8 cellular contexts compared by ENCODE assay signal in genomic region chr3:169149349-169149890, GRCh38.
A peak's percentile ranks its signal among the peaks of the same experiment; 100 is the strongest.
DNase-seq lines count a peak whose midpoint lies in the region; ATAC-seq lines count a peak whose summit lies in the region.

No MANE protein-coding gene starts in this region.

- peak overlapping the region; percentile 40 to 79 for H3K27ac ChIP-seq in esophagus (ENCODE audit: low read depth in 2 of 2, low read length in 1 of 2)

- peak overlapping the region; percentile 30 to 45 for H3K4me3 ChIP-seq in esophagus (ENCODE audit: low read depth in 1 of 2, low read length in 2 of 2)

- peak; percentile 100 for ATAC-seq in GM21515 (IDR thresholded peaks at IDR 0.05; ENCODE audit: unreplicated experiment)

- 2% methylated on average over 30 of the region's 30 CpGs for WGBS in esophagus, 2 donors

- DNase-seq in D341Med (ENCODE audit: low spot score) (peak; percentile 89), HUDEP-2 (lab: John Stamatoyannopoulos, UW; ENCODE audit: unreplicated experiment in 76 of 76) (peak in 64 of 76 experiments; percentile 2 to 75 (median 50)), NOMO-1 treated with dmso at 0.1 percent for 144 hours (lab: John Stamatoyannopoulos, UW; ENCODE audit: unreplicated experiment) (peak; percentile 67), activated T-cell treated with anti-CD3 and anti-CD28 coated beads for 4 hours (peak; percentile 44), myocyte (ENCODE audit: low read depth) (peak; percentile 78)
- peak; percentile 47 for DNase-seq in stimulated activated CD8-positive, alpha-beta memory T cell treated with anti-CD3 and anti-CD28 coated beads, Interleukin-7, amount 100 ng/mL, for 24 hours (ENCODE audit: low read depth)

- no peaks in the 10 kb centered on the region for H3K4me1 ChIP-seq in esophagus (ENCODE audit: control insufficient read depth in 2 of 2, insufficient read depth in 2 of 2, low read length in 1 of 2)

- H3K9me3 ChIP-seq in esophagus (ENCODE audit: control insufficient read depth in 2 of 2, insufficient read depth in 1 of 2, low read depth in 1 of 2, low read length in 1 of 2) = peaks cover 0 to 3% of the 10 kb centered on the region in 2 donors

- H3K27me3 ChIP-seq in esophagus (ENCODE audit: control insufficient read depth in 1 of 2, insufficient read depth in 2 of 2, low read length in 2 of 2) = no peaks in the 10 kb centered on the region

- no peaks in the 10 kb centered on the region for H3K36me3 ChIP-seq in esophagus (ENCODE audit: control insufficient read depth in 2 of 2, insufficient read depth in 2 of 2, low read length in 1 of 2)

Comparison
In these comparisons a context has a peak if more than half of its experiments do, and no peak if none do; other contexts are left out.
1. Peak in every context shown above with its lines: DNase-seq, ATAC-seq, H3K4me3 ChIP-seq and H3K27ac ChIP-seq.